ENCODE assay signal across 13 cellular contexts in genomic region chr6:118122161-118122560, GRCh38.
A peak's percentile ranks its signal among the peaks of the same experiment; 100 is the strongest.
DNase-seq lines count a peak whose midpoint lies in the region; ATAC-seq, FAIRE-seq and TF ChIP-seq lines count a peak whose summit lies in the region.
"Had no signal": no experiment of that assay in that cellular context is flagged by ENCODE, and none has a peak within 500 bp of the region (broad histone marks: within the 10 kb centered on the region; RNA-seq: fewer than 3 reads in every experiment).

No MANE protein-coding gene starts in this region.

- H3K9me3 Mint-ChIP-seq in GM23338 = no peaks in the 10 kb centered on the region
- H3K9me3 Mint-ChIP-seq in astrocyte (ENCODE audit: unreplicated experiment) = no peaks in the 10 kb centered on the region
- H3K9me3 Mint-ChIP-seq: CD4-positive, CD25-positive, alpha-beta regulatory T cell had no signal

- H3K4me3 Mint-ChIP-seq in GM23338 (no peak overlapping the region), astrocyte (ENCODE audit: unreplicated experiment) (no peak overlapping the region)
- H3K4me3 Mint-ChIP-seq: CD4-positive, CD25-positive, alpha-beta regulatory T cell had no signal

- no CpG with 5 or more reads among the region's 1 CpG for WGBS in neuronal stem cell (ENCODE audit: extremely low coverage in 2 of 2, insufficient read length in 2 of 2, insufficient replicate concordance in 1 of 2), 2 donors

- no peak for FAIRE-seq in astrocyte (lab: Jason Lieb, UNC)

- no peaks in the 10 kb centered on the region for H3K9me3 ChIP-seq in astrocyte (ENCODE audit: insufficient read depth, low read depth, low read length)
- peaks cover 0 to 2% of the 10 kb centered on the region in 2 donors for H3K9me3 ChIP-seq in neuronal stem cell (replicated peaks in 1 of 2; ENCODE audit: control insufficient read depth in 2 of 2, insufficient read depth in 1 of 2, low read depth in 1 of 2, low read length in 2 of 2)

- peaks cover 15% of the 10 kb centered on the region for H3K4me1 Mint-ChIP-seq in GM23338
- peaks cover 2% of the 10 kb centered on the region for H3K4me1 Mint-ChIP-seq in astrocyte (ENCODE audit: low read depth, unreplicated experiment)
- H3K4me1 Mint-ChIP-seq: CD4-positive, CD25-positive, alpha-beta regulatory T cell had no signal

- no peak overlapping the region for H4K8ac ChIP-seq in neuronal stem cell (ENCODE audit: low read depth, low read length)

- H3K18ac ChIP-seq in neuronal stem cell (ENCODE audit: low read length) = no peak overlapping the region

- no peaks in the 10 kb centered on the region for H3F3A ChIP-seq in GM23338 (replicated peaks; ENCODE audit: low read depth)

- no peaks in the 10 kb centered on the region for H3K36me3 ChIP-seq in GM23338 (ENCODE audit: insufficient read depth)
- H3K36me3 ChIP-seq in astrocyte (ENCODE audit: insufficient read depth, low read length) = no peaks in the 10 kb centered on the region
- no peaks in the 10 kb centered on the region for H3K36me3 ChIP-seq in neuronal stem cell (replicated peaks in 1 of 2; ENCODE audit: control insufficient read depth in 2 of 2, insufficient read depth in 2 of 2, low read length in 2 of 2)
- H3K36me3 ChIP-seq: BLaER1 treated with 17β-estradiol and CSF1 and Interleukin-3, amounts not matched to agents 10 nM and 100 nM had no signal

- H2BK12ac ChIP-seq in neuronal stem cell (ENCODE audit: low read length) = no peak overlapping the region

- no peaks in the 10 kb centered on the region for H3K27me3 Mint-ChIP-seq in GM23338 (ENCODE audit: insufficient read depth, low read depth, poor library complexity)
- H3K27me3 Mint-ChIP-seq in astrocyte (ENCODE audit: low read depth, unreplicated experiment) = no peaks in the 10 kb centered on the region

- no peaks in the 10 kb centered on the region for H3K36me3 Mint-ChIP-seq in GM23338 (ENCODE audit: low read depth)
- no peaks in the 10 kb centered on the region for H3K36me3 Mint-ChIP-seq in astrocyte (ENCODE audit: low read depth, unreplicated experiment)
- H3K36me3 Mint-ChIP-seq: CD4-positive, CD25-positive, alpha-beta regulatory T cell had no signal

- H2BK15ac ChIP-seq in neuronal stem cell (ENCODE audit: low read length) = no peak overlapping the region

- H3K23ac ChIP-seq in neuronal stem cell (ENCODE audit: low read depth, low read length, poor library complexity) = no peak overlapping the region

- DNase-seq in GM23338 (ENCODE audit: low spot score) = no peak
- no peak for DNase-seq in astrocyte (ENCODE audit: low read depth)
- peak; percentile 4 to 62 for DNase-seq in hippocampal formation (lab: John Stamatoyannopoulos, UW)
- no peak for DNase-seq in neuronal stem cell (ENCODE audit: low spot score)
- no peak for DNase-seq in HuH-7.5 (ENCODE audit: low spot score)
- no peak for DNase-seq in cerebellar cortex (ENCODE audit: low spot score)
- DNase-seq in foreskin melanocyte = no peak
- DNase-seq: ACHN; CD4-positive, CD25-positive, alpha-beta regulatory T cell; DMS 273 treated with DMSO at 0.1 percent for 48 hours; H7 had no signal

- H3K27ac Mint-ChIP-seq in GM23338 (no peak overlapping the region; the same call in 1 of the 2 replicates), astrocyte (ENCODE audit: unreplicated experiment) (no peak overlapping the region)
- H3K27ac Mint-ChIP-seq: CD4-positive, CD25-positive, alpha-beta regulatory T cell had no signal

- H3K9me2 ChIP-seq in GM23338 (ENCODE audit: insufficient read depth) = peaks cover 5% of the 10 kb centered on the region; the same call in 1 of the 2 replicates

- no peak overlapping the region for H2AK5ac ChIP-seq in neuronal stem cell (ENCODE audit: low read depth, low read length)

- H4K20me1 ChIP-seq in GM23338 (replicated peaks; ENCODE audit: insufficient read depth) = no peaks in the 10 kb centered on the region
- H4K20me1 ChIP-seq in astrocyte (ENCODE audit: insufficient read depth, low read length) = no peaks in the 10 kb centered on the region
- H4K20me1 ChIP-seq: BLaER1 treated with 17β-estradiol and CSF1 and Interleukin-3, amounts not matched to agents 10 nM and 100 nM had no signal

- no peaks in the 10 kb centered on the region for H3K79me2 ChIP-seq in GM23338 (replicated peaks; ENCODE audit: insufficient read depth)
- H3K79me2 ChIP-seq in astrocyte (ENCODE audit: insufficient read depth, low read length) = no peaks in the 10 kb centered on the region

- no peak overlapping the region for H3K4me3 ChIP-seq in GM23338
- H3K4me3 ChIP-seq in astrocyte (ENCODE audit: insufficient read depth, low read depth, low read length) = no peak overlapping the region
- no peak overlapping the region for H3K4me3 ChIP-seq in neuronal stem cell (ENCODE audit: low read length in 2 of 2)
- H3K4me3 ChIP-seq: BLaER1 treated with 17β-estradiol and CSF1 and Interleukin-3, amounts not matched to agents 10 nM and 100 nM had no signal

- no peak overlapping the region for H3K9ac ChIP-seq in astrocyte (ENCODE audit: low read length)
- H3K9ac ChIP-seq in neuronal stem cell (ENCODE audit: low read depth, low read length, poor library complexity) = no peak overlapping the region
- H3K9ac ChIP-seq: BLaER1 treated with 17β-estradiol and CSF1 and Interleukin-3, amounts not matched to agents 10 nM and 100 nM had no signal

- peak; percentile 54 for ATAC-seq in GM23338

- no peak overlapping the region for H2BK120ac ChIP-seq in neuronal stem cell (ENCODE audit: low read depth, low read length)

- H3K79me1 ChIP-seq in neuronal stem cell (ENCODE audit: low read depth, low read length) = no peaks in the 10 kb centered on the region

- H2BK5ac ChIP-seq in neuronal stem cell (ENCODE audit: low read length) = no peak overlapping the region

- no peaks in the 10 kb centered on the region for H3K27me3 ChIP-seq in GM23338 (ENCODE audit: insufficient read depth)
- no peaks in the 10 kb centered on the region for H3K27me3 ChIP-seq in astrocyte (ENCODE audit: insufficient read depth, low read length)
- no peaks in the 10 kb centered on the region for H3K27me3 ChIP-seq in neuronal stem cell (ENCODE audit: control insufficient read depth in 3 of 3, insufficient read depth in 3 of 3, low read depth in 1 of 3, low read length in 3 of 3)
- H3K27me3 ChIP-seq: BLaER1 treated with 17β-estradiol and CSF1 and Interleukin-3, amounts not matched to agents 10 nM and 100 nM had no signal

- no peak overlapping the region for H3K14ac ChIP-seq in neuronal stem cell (ENCODE audit: low read length)

- H3K4me1 ChIP-seq in GM23338 (ENCODE audit: insufficient read depth) (peaks cover 13% of the 10 kb centered on the region), astrocyte (ENCODE audit: insufficient read depth, low read length) (no peaks in the 10 kb centered on the region), neuronal stem cell (ENCODE audit: control insufficient read depth in 2 of 2, insufficient read depth in 1 of 2, low read depth in 1 of 2, low read length in 2 of 2) (peaks cover 2 to 8% of the 10 kb centered on the region in 2 donors)

- no peak for TF ChIP-seq CTCF in GM23338 (conservative IDR thresholded peaks at IDR 0.05; ENCODE audit: low read depth in 2 of 2)
- no peak for TF ChIP-seq CTCF in astrocyte (IDR thresholded peaks at IDR 0.05; ENCODE audit: insufficient read depth, low read depth, low read length)

- H3K27ac ChIP-seq in GM23338 (ENCODE audit: low read depth) (no peak overlapping the region), astrocyte (ENCODE audit: low read depth, low read length) (no peak overlapping the region), neuronal stem cell (replicated peaks; ENCODE audit: low read length) (peak overlapping the region; percentile 48)
- H3K27ac ChIP-seq: BLaER1 treated with 17β-estradiol and CSF1 and Interleukin-3, amounts not matched to agents 10 nM and 100 nM; HL-60 had no signal

- H3K4me2 ChIP-seq in GM23338 (no peak overlapping the region), astrocyte (ENCODE audit: low read length) (peak overlapping the region; percentile 10), neuronal stem cell (ENCODE audit: insufficient read depth, low read length, poor library complexity, severe bottlenecking) (no peak overlapping the region)
- H3K4me2 ChIP-seq: BLaER1 treated with 17β-estradiol and CSF1 and Interleukin-3, amounts not matched to agents 10 nM and 100 nM had no signal

- H4K91ac ChIP-seq in neuronal stem cell (ENCODE audit: low read depth, low read length, poor library complexity) = no peak overlapping the region

- H3K4ac ChIP-seq in neuronal stem cell (ENCODE audit: low read length) = no peak overlapping the region

- H2AFZ ChIP-seq in GM23338 = no peak overlapping the region
- H2AFZ ChIP-seq in astrocyte (ENCODE audit: low read depth, low read length) = no peak overlapping the region
- no peak overlapping the region for H2AFZ ChIP-seq in neuronal stem cell (ENCODE audit: low read length)

TF ChIP-seq in GM23338, 12 proteins besides CTCF, POLR2A, EP300 and RAD21 (continues in another document):
- TF ChIP-seq JUNB (IDR thresholded peaks at IDR 0.05; ENCODE audit: unreplicated experiment) (no peak), STAT1 (IDR thresholded peaks at IDR 0.05; ENCODE audit: unreplicated experiment) (no peak), NANOG (IDR thresholded peaks at IDR 0.05; ENCODE audit: borderline replicate concordance) (no peak), ZNF331 (CRISPR knock-in tag; IDR thresholded peaks at IDR 0.05; ENCODE audit: low read depth) (no peak), POLR2AphosphoS5 (IDR thresholded peaks at IDR 0.05; ENCODE audit: low read depth) (no peak), CREB1 (CRISPR knock-in tag; IDR thresholded peaks at IDR 0.05; ENCODE audit: low read depth) (no peak), ZNF114 (CRISPR knock-in tag; IDR thresholded peaks at IDR 0.05) (no peak)

Comparison
In these comparisons a context has a peak if more than half of its experiments do, and no peak if none do; other contexts are left out.
1. DNase-seq: peak in hippocampal formation (2 of 2); none in GM23338 (single experiment), astrocyte (single experiment), neuronal stem cell (single experiment), HuH-7.5 (single experiment), cerebellar cortex (single experiment) and foreskin melanocyte (single experiment).